Comparison of ENCODE assay signal across 8 cellular contexts in the genomic region with DNA sequence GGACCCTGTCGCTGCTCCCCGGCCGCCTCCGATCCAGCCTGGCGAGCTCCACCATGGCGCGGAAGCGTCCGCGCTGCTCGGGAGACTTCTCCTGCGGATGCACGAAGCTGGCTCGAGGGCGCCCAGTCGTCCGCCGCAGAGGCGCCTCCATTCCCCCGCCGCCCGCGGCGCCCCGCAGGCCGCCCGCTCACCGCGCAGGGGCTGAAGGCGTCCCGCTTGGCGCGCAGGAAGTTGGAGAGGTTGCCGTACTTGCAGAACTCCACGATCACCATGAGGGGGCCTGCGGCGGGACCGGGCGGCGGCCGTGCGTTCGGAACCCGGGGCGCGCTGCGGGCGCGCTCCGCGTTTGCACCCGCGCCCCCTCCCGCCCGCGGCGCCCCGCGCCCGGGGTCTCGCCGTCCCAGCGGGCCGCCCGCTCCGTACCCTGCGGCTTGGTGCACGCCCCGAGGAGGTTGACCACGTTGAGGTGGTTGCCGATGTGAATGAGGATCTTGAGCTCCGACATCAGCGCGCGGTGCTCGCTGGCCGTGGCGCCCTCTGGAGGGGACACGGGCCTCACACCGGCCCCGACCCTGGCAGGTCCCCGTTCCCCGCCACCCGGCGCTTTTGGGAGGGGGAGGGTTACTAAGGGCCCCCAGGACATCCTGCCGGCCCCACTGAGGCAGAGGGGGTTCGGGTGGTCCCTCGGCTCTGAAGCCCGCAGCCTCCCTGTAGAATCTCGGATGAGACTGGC. TPM values are rescaled to one million over a fixed set of nuclear protein-coding genes. Genes with fewer than 3 reads are reported as not detected.
DNase-seq lines count a peak whose midpoint lies in the region; ATAC-seq and TF ChIP-seq lines count a peak whose summit lies in the region.

No MANE protein-coding gene starts in this region.

- intact Hi-C loops in tibial artery (cut with DNase I; ENCODE audit: low total_unique reads) = no loop called here

- no peak overlapping the region for H2AK5ac ChIP-seq in H9 (ENCODE audit: insufficient read length, low read length)

- H3K14ac ChIP-seq in H9 (ENCODE audit: insufficient read depth, low read length) = peak overlapping the region; percentile 74; the same call in 1 of the 2 replicates

- no peak overlapping the region for H2BK20ac ChIP-seq in H9 (ENCODE audit: low read depth, low read length, poor library complexity, severe bottlenecking)

- H2BK5ac ChIP-seq in H9 (ENCODE audit: insufficient read length, low read length) = no peak overlapping the region

- H3K4me3 Mint-ChIP-seq in H9 = peak overlapping the region; percentile 62 to 78
- H3K4me3 Mint-ChIP-seq in T-cell = no peak overlapping the region

- H3K4ac ChIP-seq in H9 (ENCODE audit: low read depth, low read length) = no peak overlapping the region

- POLR2A ChIA-PET in T-cell (lab: Charles Lee) = no interaction called here

- H3K56ac ChIP-seq in H9 (ENCODE audit: insufficient read length, low read depth, low read length) = no peak overlapping the region

- H2AFZ ChIP-seq in H9 (ENCODE audit: low read length) (no peak overlapping the region), parathyroid adenoma (no peak overlapping the region)

- H2BK120ac ChIP-seq in H9 (ENCODE audit: low read depth, low read length, poor library complexity, severe bottlenecking) = no peak overlapping the region

- no peak overlapping the region for H4K5ac ChIP-seq in H9 (ENCODE audit: insufficient read length, low read depth, low read length)

- H3K9ac ChIP-seq in H9 (ENCODE audit: extremely low read depth, insufficient read length, low read length) (no peak overlapping the region), parathyroid adenoma (no peak overlapping the region)

- no peak overlapping the region for H3K18ac ChIP-seq in H9 (ENCODE audit: insufficient read length, low read depth, low read length)

- H3K27ac Mint-ChIP-seq in H9 (no peak overlapping the region), T-cell (no peak overlapping the region)

- no peak overlapping the region for H3K23ac ChIP-seq in H9 (ENCODE audit: insufficient read length, low read depth, low read length)

- no peak overlapping the region for H2BK15ac ChIP-seq in H9 (ENCODE audit: low read depth, low read length)

- H3K27me3 ChIP-seq in H9 (ENCODE audit: insufficient read depth, low read length) (peaks cover 3% of the 10 kb centered on the region; the same call in 1 of the 2 replicates), parathyroid adenoma (ENCODE audit: control insufficient read depth, insufficient read depth, low read length) (no peaks in the 10 kb centered on the region), tibial artery (peaks cover 0 to 45% of the 10 kb centered on the region in 2 donors)

- TF ChIP-seq CTCF in H9 (conservative IDR thresholded peaks at IDR 0.05) (peak; percentile 76), parathyroid adenoma (IDR thresholded peaks at IDR 0.05) (no peak), tibial artery (IDR thresholded peaks at IDR 0.05) (no peak)

- no peaks in the 10 kb centered on the region for H3K36me3 ChIP-seq in parathyroid adenoma (ENCODE audit: control insufficient read depth, insufficient read depth, low read length)
- H3K36me3 ChIP-seq in tibial artery = no peaks in the 10 kb centered on the region

- H3K9me3 Mint-ChIP-seq in H9 (no peaks in the 10 kb centered on the region), T-cell (no peaks in the 10 kb centered on the region)

- H3K79me2 ChIP-seq in H9 (ENCODE audit: insufficient read depth, low read length) (no peaks in the 10 kb centered on the region), parathyroid adenoma (no peaks in the 10 kb centered on the region)

- WGBS in H9 (ENCODE audit: extremely low coverage, insufficient read length, low lambda C conversion rate) = no CpG with 5 or more reads among the region's 90 CpGs

- ATAC-seq in T-cell (replicated peaks in 1 of 4) = peak; percentile 71 to 83 (median 74)
- no peak for ATAC-seq in GM19455 (IDR thresholded peaks at IDR 0.05; ENCODE audit: unreplicated experiment)

- no peaks in the 10 kb centered on the region for H3K4me1 ChIP-seq in H9 (ENCODE audit: insufficient read depth, low read length)
- H3K4me1 ChIP-seq in parathyroid adenoma = no peaks in the 10 kb centered on the region
- H3K4me1 ChIP-seq in tibial artery = peaks cover 0 to 8% (median 4%) of the 10 kb centered on the region in 4 donors

- no peaks in the 10 kb centered on the region for H4K20me1 ChIP-seq in H9 (ENCODE audit: control insufficient read depth, insufficient read depth, insufficient read length)

- no peak overlapping the region for H4K8ac ChIP-seq in H9 (replicated peaks; ENCODE audit: insufficient read length, low read depth, low read length)

- H4K91ac ChIP-seq in H9 (ENCODE audit: insufficient read length, low read depth, low read length) = no peak overlapping the region

- H3K9me3 ChIP-seq in H9 (ENCODE audit: control insufficient read depth, low read depth, low read length) = no peaks in the 10 kb centered on the region
- H3K9me3 ChIP-seq in parathyroid adenoma (ENCODE audit: control insufficient read depth, low read length) = no peaks in the 10 kb centered on the region
- H3K9me3 ChIP-seq in tibial artery = no peaks in the 10 kb centered on the region

- H3K4me1 Mint-ChIP-seq in H9 = peaks cover 6 to 8% of the 10 kb centered on the region in 2 experiments; a peak in 3 of 4 replicates
- H3K4me1 Mint-ChIP-seq in T-cell = peaks cover 9 to 12% (median 12%) of the 10 kb centered on the region in 3 donors

- DNase-seq in H9 = peak; percentile 76
- peak in 25 of 34 experiments; percentile 3 to 48 (median 21) for DNase-seq in T-cell
- DNase-seq in effector CD8-positive, alpha-beta T cell (lab: John Stamatoyannopoulos, UW) = peak; percentile 8
- DNase-seq in tibial artery = no peak
- DNase-seq in dedifferentiated amniotic fluid mesenchymal stem cell (ENCODE audit: extremely low spot score) = no peak
- no peak for DNase-seq in NCI-H1092 (lab: John Stamatoyannopoulos, UW)

- peaks cover 0 to 5% (median 0%) of the 10 kb centered on the region in 3 experiments; a peak in 3 of 7 replicates for H3K36me3 Mint-ChIP-seq in H9 (ENCODE audit: insufficient read depth in 1 of 3, low read depth in 3 of 3)
- no peaks in the 10 kb centered on the region for H3K36me3 Mint-ChIP-seq in T-cell

- H3K23me2 ChIP-seq in H9 (ENCODE audit: insufficient read length, low read depth, low read length, poor library complexity, severe bottlenecking) = peaks cover 4% of the 10 kb centered on the region

- no peak overlapping the region for H3K27ac ChIP-seq in H9 (ENCODE audit: insufficient read length, low read depth, low read length)
- H3K27ac ChIP-seq in parathyroid adenoma = no peak overlapping the region
- H3K27ac ChIP-seq in tibial artery = no peak overlapping the region

- no peaks in the 10 kb centered on the region for H3K79me1 ChIP-seq in H9 (ENCODE audit: insufficient read depth, low read depth, low read length, poor library complexity, severe bottlenecking)

- no peak overlapping the region for H3T11ph ChIP-seq in H9 (ENCODE audit: low read length)

- H2BK12ac ChIP-seq in H9 (ENCODE audit: insufficient read length, low read depth, low read length) = no peak overlapping the region

- H3K4me3 ChIP-seq in parathyroid adenoma (ENCODE audit: low read depth, low read length) = no peak overlapping the region
- peak overlapping the region in 1 of 2 donors; percentile 31 for H3K4me3 ChIP-seq in tibial artery

- CTCF ChIA-PET in T-cell (lab: Charles Lee) = interaction anchor here in 1 of 2 donors (0.6 to 1.0 kb wide), 3 partner anchors 100 to 923 kb away, joined by 3 to 7 read pairs (median 7); no protein-coding TSS in a partner anchor

- H3K4me2 ChIP-seq in H9 (ENCODE audit: insufficient read depth, insufficient read length, low read length) = peak overlapping the region; percentile 18
- peak overlapping the region; percentile 53 for H3K4me2 ChIP-seq in parathyroid adenoma (ENCODE audit: low read length)

- H3K27me3 Mint-ChIP-seq in H9 (ENCODE audit: low read depth) (peaks cover 17% of the 10 kb centered on the region), T-cell (no peaks in the 10 kb centered on the region)

RNA-seq across cellular contexts. Expression of gene SCGB3A1, which starts 27.7 kb away (rescaled TPM):
- not detected in 2 replicates for total RNA-seq in H9 (2021)
- under 1 TPM in 2 of 5 donors, not detected in 3; 0.92 to 0.99 TPM for total RNA-seq in T-cell

RNA-seq across cellular contexts. Expression of gene FLT4, which starts 30.4 kb away (rescaled TPM):
- total RNA-seq in H9 (2021) = 6.1 and 6.3 TPM in 2 replicates
- 10 to 100 TPM in 1 of 5 donors, 1 to 10 TPM in 4; 5.0 to 11.6 (median 8.6) TPM for total RNA-seq in T-cell

Comparison
In these comparisons a context has a peak if more than half of its experiments do, and no peak if none do; other contexts are left out.
1. DNase-seq: peak in H9 (single experiment), T-cell (25 of 34) and effector CD8-positive, alpha-beta T cell (single experiment); none in tibial artery (0 of 2), dedifferentiated amniotic fluid mesenchymal stem cell (single experiment) and NCI-H1092 (single experiment).
2. H3K4me3 Mint-ChIP-seq: peak in H9 (2 of 2); none in T-cell (0 of 3).